1 cellular context compared by ENCODE assay signal in the genomic region with DNA sequence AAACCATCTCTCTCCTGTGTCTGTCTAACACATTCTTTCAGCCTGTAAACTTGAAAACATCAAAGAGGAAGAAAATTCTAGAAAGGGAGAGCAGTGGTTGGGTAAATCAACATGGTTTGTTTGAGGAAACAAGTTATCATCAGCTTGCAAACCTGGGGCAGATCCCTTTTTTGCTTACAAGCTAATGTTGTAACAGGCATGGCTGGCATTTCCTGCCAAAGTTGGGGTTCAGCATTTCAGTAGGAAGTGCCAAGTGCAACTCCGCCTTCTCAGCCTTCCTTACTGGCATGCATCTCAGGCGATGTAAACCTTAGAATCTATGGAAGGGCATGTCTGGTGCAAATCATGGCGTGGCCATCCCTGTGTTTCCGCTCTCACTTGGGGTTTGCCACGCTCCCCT.
TF ChIP-seq lines count a peak whose summit lies in the region.

No MANE protein-coding gene starts in this region.

TF ChIP-seq in IMR-90, 13 proteins besides CTCF, POLR2A, EP300 and RAD21:
- TF ChIP-seq, protein P1, sequence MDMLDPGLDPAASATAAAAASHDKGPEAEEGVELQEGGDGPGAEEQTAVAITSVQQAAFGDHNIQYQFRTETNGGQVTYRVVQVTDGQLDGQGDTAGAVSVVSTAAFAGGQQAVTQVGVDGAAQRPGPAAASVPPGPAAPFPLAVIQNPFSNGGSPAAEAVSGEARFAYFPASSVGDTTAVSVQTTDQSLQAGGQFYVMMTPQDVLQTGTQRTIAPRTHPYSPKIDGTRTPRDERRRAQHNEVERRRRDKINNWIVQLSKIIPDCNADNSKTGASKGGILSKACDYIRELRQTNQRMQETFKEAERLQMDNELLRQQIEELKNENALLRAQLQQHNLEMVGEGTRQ (IDR thresholded peaks at IDR 0.05; ENCODE audit: low read depth, low read length): no peak
- TF ChIP-seq CEBPB (IDR thresholded peaks at IDR 0.05; ENCODE audit: low read depth, low read length) (no peak), BHLHE40 (IDR thresholded peaks at IDR 0.05; ENCODE audit: low read depth, low read length) (no peak), NFE2L2 (IDR thresholded peaks at IDR 0.05; ENCODE audit: low read depth, low read length) (no peak), RFX5 (IDR thresholded peaks at IDR 0.05; ENCODE audit: low read depth, low read length) (no peak), SMC3 (IDR thresholded peaks at IDR 0.05; ENCODE audit: low read depth, low read length) (no peak), MAZ (IDR thresholded peaks at IDR 0.05; ENCODE audit: borderline replicate concordance, low read depth, low read length) (no peak), RCOR1 (IDR thresholded peaks at IDR 0.05; ENCODE audit: insufficient replicate concordance, low read length) (no peak), MAFK (IDR thresholded peaks at IDR 0.05; ENCODE audit: low read depth, low read length) (no peak)
